19 cellular contexts compared by ENCODE assay signal in the genomic region with DNA sequence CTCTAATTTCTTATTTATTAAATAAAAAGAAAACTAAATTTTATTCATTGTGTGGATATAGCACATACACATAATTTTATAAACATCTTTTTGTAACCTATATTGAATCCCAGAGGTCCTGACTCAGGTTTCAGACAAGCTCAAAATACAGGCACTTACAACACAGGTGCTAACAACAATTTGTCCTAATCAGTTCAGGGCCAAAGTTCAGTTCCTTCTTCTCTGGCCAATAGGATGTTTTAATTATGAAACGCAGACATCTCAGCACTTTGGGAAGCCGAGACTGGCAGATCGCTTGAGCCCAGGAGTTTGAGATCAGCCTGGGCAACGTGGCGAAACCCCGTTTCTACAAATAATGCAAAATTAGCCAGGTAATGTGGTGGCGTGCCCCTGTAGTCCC.
"Had no signal": no experiment of that assay in that cellular context is flagged by ENCODE, and none has a peak within 500 bp of the region (broad histone marks: within the 10 kb centered on the region; RNA-seq: fewer than 3 reads in every experiment).

No MANE protein-coding gene starts in this region.

- DNase-seq: activated CD4-positive, alpha-beta T cell treated with anti-CD3 and anti-CD28 coated beads for 4 hours; activated CD8-positive, alpha-beta memory T cell treated with anti-CD3 and anti-CD28 coated beads, Interleukin-2, amount 50 U/mL, for 4 hours; activated CD8-positive, alpha-beta T cell treated with anti-CD3 and anti-CD28 coated beads for 36 hours; activated gamma-delta T cell treated with Interleukin-2 at 50 U/mL for 16 hours; activated naive CD4-positive, alpha-beta T cell treated with anti-CD3 and anti-CD28 coated beads, Interleukin-2, amount 50 U/mL, for 16 hours; activated naive CD8-positive, alpha-beta T cell treated with anti-CD3 and anti-CD28 coated beads, Interleukin-2, amount 10 ng/mL, durations not matched to agents 7 days and 5 days; activated T-cell treated with anti-CD3 and anti-CD28 coated beads, Interleukin-2, amount 50 U/mL, for 72 hours; adrenal gland; anterior cingulate cortex; KG1; NCI-H1048; NCI-H146; NCI-H187 treated with DMSO at 0.1 percent for 48 hours; NCI-H2081 treated with DMSO at 0.1 percent for 48 hours; NCI-H446 treated with DMSO at 0.1 percent for 48 hours; NCI-H524 treated with DMSO at 0.1 percent for 48 hours; PC-3; SHP77 treated with DMSO at 0.1 percent for 48 hours had no signal

- H3K36me3 ChIP-seq: adrenal gland had no signal

- H3K9me3 ChIP-seq: adrenal gland had no signal

- ATAC-seq: activated CD4-positive, CD25-positive, alpha-beta regulatory T cell treated with anti-CD3 and anti-CD28 coated beads, Interleukin-2, amount 50 U/mL, for 24 hours; activated CD8-positive, alpha-beta T cell treated with anti-CD3 and anti-CD28 coated beads for 36 hours; activated T-cell treated with anti-CD3 and anti-CD28 coated beads, Interleukin-2, amount 50 U/mL, for 72 hours; PC-3 had no signal

- H3K27ac ChIP-seq: adrenal gland had no signal

- H3K4me3 ChIP-seq: adrenal gland had no signal

- H3K27me3 ChIP-seq: adrenal gland had no signal
